ENCODE assay signal across 8 cellular contexts in the genomic region with DNA sequence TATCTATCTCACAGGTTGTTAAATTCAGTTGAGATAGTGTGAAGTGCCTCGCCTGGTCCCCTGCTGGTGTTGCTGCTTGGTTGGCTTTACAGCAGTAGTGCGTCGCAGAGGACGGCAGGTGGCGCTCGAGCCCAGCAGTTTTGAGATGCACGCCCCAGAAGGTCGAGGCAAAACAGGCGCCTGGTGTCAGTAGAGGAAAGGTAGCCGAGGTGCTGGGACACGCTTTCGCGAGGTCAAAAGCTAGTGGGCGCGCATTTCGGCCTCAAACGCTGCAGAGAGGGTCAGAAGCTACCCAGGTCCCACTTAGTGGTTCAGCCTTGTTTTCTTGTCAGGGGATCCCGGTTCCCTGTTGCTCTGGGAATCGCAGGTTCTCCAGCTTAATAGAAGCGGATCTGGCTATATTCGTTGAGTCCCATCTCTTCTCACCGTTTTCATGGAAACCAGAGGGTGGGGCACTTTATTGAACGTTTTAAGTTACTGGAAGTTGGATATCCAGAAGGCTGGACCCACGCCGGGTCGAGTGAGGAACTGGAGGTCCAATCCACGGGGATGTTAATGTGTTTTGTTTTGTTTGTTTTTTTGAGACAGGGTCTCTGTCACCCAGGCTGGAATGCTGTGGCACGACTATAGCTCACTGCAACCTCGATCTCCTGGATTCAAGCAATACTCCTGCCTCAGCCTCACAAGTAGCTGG. TPM values are rescaled to one million over a fixed set of nuclear protein-coding genes. Genes with fewer than 3 reads are reported as not detected.
DNase-seq lines count a peak whose midpoint lies in the region; ATAC-seq and TF ChIP-seq lines count a peak whose summit lies in the region.

No MANE protein-coding gene starts in this region.

- in situ Hi-C loops in KBM-7 (cut with MboI; ENCODE audit: low pct_unique_long_range_greater_than_20kb, low sequenced_read_pairs), result no loop called here

- intact Hi-C loops in naive thymus-derived CD4-positive, alpha-beta T cell (cut with micrococcal nuclease), result loop anchor here (1.0 to 10.0 kb wide), 12 partner anchors 63 to 1036 kb away; partner anchors contain the start of genes HAS3 (in 2 of the 2), TANGO6 (in 2 of the 2), CHTF8 (in 1 of the 2) and NFAT5 (in 1 of the 2)

- no peak overlapping the region for H3K9ac ChIP-seq in OCI-LY3 (ENCODE audit: low read length)

- H3K9me3 ChIP-seq in CD4-positive, CD25-positive, alpha-beta regulatory T cell (ENCODE audit: control insufficient read depth in 2 of 2, low read length in 2 of 2), result no peaks in the 10 kb centered on the region
- H3K9me3 ChIP-seq in OCI-LY3 (ENCODE audit: insufficient read depth, low read length), result no peaks in the 10 kb centered on the region; the same call in 1 of the 2 replicates
- no peaks in the 10 kb centered on the region for H3K9me3 ChIP-seq in naive thymus-derived CD4-positive, alpha-beta T cell (ENCODE audit: control insufficient read depth in 2 of 3, low read length in 3 of 3)

- H3K27ac ChIP-seq in CD4-positive, CD25-positive, alpha-beta regulatory T cell (ENCODE audit: insufficient read depth, low read length, poor library complexity, severe bottlenecking), result no peak overlapping the region
- no peak overlapping the region for H3K27ac ChIP-seq in OCI-LY3 (ENCODE audit: low read length)
- H3K27ac ChIP-seq in naive thymus-derived CD4-positive, alpha-beta T cell (ENCODE audit: low read depth, low read length), result no peak overlapping the region

- H4K20me1 ChIP-seq in OCI-LY3 (ENCODE audit: insufficient read depth, low read length), result no peaks in the 10 kb centered on the region

- H3K9me3 Mint-ChIP-seq in CD4-positive, CD25-positive, alpha-beta regulatory T cell, result no peaks in the 10 kb centered on the region
- peaks cover 0 to 9% (median 0%) of the 10 kb centered on the region in 11 donors for H3K9me3 Mint-ChIP-seq in naive thymus-derived CD4-positive, alpha-beta T cell
- H3K9me3 Mint-ChIP-seq in stimulated activated effector memory CD8-positive, alpha-beta T cell treated with anti-CD3 and anti-CD28 coated beads, Interleukin-12 subunit alpha, Interleukin-12 subunit beta, amount 100 ng/mL, for 72 hours, result no peaks in the 10 kb centered on the region

- H3K27ac Mint-ChIP-seq in CD4-positive, CD25-positive, alpha-beta regulatory T cell, result peak overlapping the region; percentile 76 to 92 (median 89)
- H3K27ac Mint-ChIP-seq in naive thymus-derived CD4-positive, alpha-beta T cell, result peak overlapping the region; percentile 45 to 94 (median 82)
- H3K27ac Mint-ChIP-seq in stimulated activated effector memory CD8-positive, alpha-beta T cell treated with anti-CD3 and anti-CD28 coated beads, Interleukin-12 subunit alpha, Interleukin-12 subunit beta, amount 100 ng/mL, for 72 hours, result peak overlapping the region; percentile 59

- H3K4me2 ChIP-seq in OCI-LY3 (ENCODE audit: low read length), result peak overlapping the region; percentile 80

- TF ChIP-seq CTCF in OCI-LY3 (IDR thresholded peaks at IDR 0.05; ENCODE audit: low read depth, low read length), result peak; percentile 75

- H3K36me3 ChIP-seq in CD4-positive, CD25-positive, alpha-beta regulatory T cell (ENCODE audit: control insufficient read depth, insufficient read depth, low read length), result no peaks in the 10 kb centered on the region
- peaks cover 6% of the 10 kb centered on the region for H3K36me3 ChIP-seq in OCI-LY3 (replicated peaks; ENCODE audit: low read depth, low read length)
- peaks cover 0 to 4% (median 0%) of the 10 kb centered on the region in 3 experiments for H3K36me3 ChIP-seq in naive thymus-derived CD4-positive, alpha-beta T cell (ENCODE audit: control insufficient read depth in 2 of 3, insufficient read depth in 3 of 3, low read length in 3 of 3)

- peaks cover 8% of the 10 kb centered on the region for H3K27me3 Mint-ChIP-seq in CD4-positive, CD25-positive, alpha-beta regulatory T cell
- peaks cover 0 to 2% (median 0%) of the 10 kb centered on the region in 5 donors for H3K27me3 Mint-ChIP-seq in naive thymus-derived CD4-positive, alpha-beta T cell

- TF ChIP-seq POLR2A in erythroblast (IDR thresholded peaks at IDR 0.05; ENCODE audit: low read length), result no peak

- POLR2A ChIA-PET in naive thymus-derived CD4-positive, alpha-beta T cell (lab: Charles Lee), result interaction anchor here (0.5 to 2.4 kb wide), 4 partner anchors 8 to 697 kb away, joined by 3 to 9 read pairs (median 4); no protein-coding TSS in a partner anchor

- H3K4me1 Mint-ChIP-seq in CD4-positive, CD25-positive, alpha-beta regulatory T cell, result peaks cover 5 to 24% (median 15%) of the 10 kb centered on the region in 4 donors
- peaks cover 13 to 24% (median 21%) of the 10 kb centered on the region in 7 donors for H3K4me1 Mint-ChIP-seq in naive thymus-derived CD4-positive, alpha-beta T cell
- peaks cover 18% of the 10 kb centered on the region for H3K4me1 Mint-ChIP-seq in stimulated activated effector memory CD8-positive, alpha-beta T cell treated with anti-CD3 and anti-CD28 coated beads, Interleukin-12 subunit alpha, Interleukin-12 subunit beta, amount 100 ng/mL, for 72 hours

- peak; percentile 81 to 90 (median 89) for DNase-seq in CD4-positive, CD25-positive, alpha-beta regulatory T cell
- peak; percentile 89 for DNase-seq in KBM-7
- peak; percentile 84 for DNase-seq in activated T-cell treated with anti-CD3 and anti-CD28 coated beads for 24 hours (ENCODE audit: low read depth)
- DNase-seq in erythroblast (lab: John Stamatoyannopoulos, UW), result peak; percentile 90 to 94
- peak; percentile 80 to 91 (median 87) for DNase-seq in naive thymus-derived CD4-positive, alpha-beta T cell
- DNase-seq in stimulated activated effector memory CD8-positive, alpha-beta T cell treated with anti-CD3 and anti-CD28 coated beads, Interleukin-12 subunit alpha, Interleukin-12 subunit beta, amount 100 ng/mL, for 72 hours (ENCODE audit: low spot score in 2 of 2), result peak; percentile 82 to 93

- peak overlapping the region; percentile 61; the same call in 1 of the 2 replicates for H2AFZ ChIP-seq in OCI-LY3 (ENCODE audit: low read depth, low read length)

- no peaks in the 10 kb centered on the region for H3K79me2 ChIP-seq in OCI-LY3 (ENCODE audit: low read length)

- H3K36me3 Mint-ChIP-seq in CD4-positive, CD25-positive, alpha-beta regulatory T cell, result peaks cover under 1% of the 10 kb centered on the region
- peaks cover 0 to 14% (median 2%) of the 10 kb centered on the region in 5 donors for H3K36me3 Mint-ChIP-seq in naive thymus-derived CD4-positive, alpha-beta T cell
- peaks cover 11% of the 10 kb centered on the region for H3K36me3 Mint-ChIP-seq in stimulated activated effector memory CD8-positive, alpha-beta T cell treated with anti-CD3 and anti-CD28 coated beads, Interleukin-12 subunit alpha, Interleukin-12 subunit beta, amount 100 ng/mL, for 72 hours

- H3K4me1 ChIP-seq in CD4-positive, CD25-positive, alpha-beta regulatory T cell (ENCODE audit: control insufficient read depth, insufficient read depth, low read length, poor library complexity, severe bottlenecking), result peaks cover 24% of the 10 kb centered on the region
- peaks cover 19% of the 10 kb centered on the region for H3K4me1 ChIP-seq in OCI-LY3 (ENCODE audit: low read length)
- peaks cover 7 to 19% of the 10 kb centered on the region in 2 donors for H3K4me1 ChIP-seq in naive thymus-derived CD4-positive, alpha-beta T cell (ENCODE audit: control insufficient read depth in 2 of 2, insufficient read depth in 2 of 2, low read length in 2 of 2)

- H3K27me3 ChIP-seq in CD4-positive, CD25-positive, alpha-beta regulatory T cell (ENCODE audit: control insufficient read depth, insufficient read depth, low read length), result no peaks in the 10 kb centered on the region
- no peaks in the 10 kb centered on the region for H3K27me3 ChIP-seq in OCI-LY3 (ENCODE audit: low read depth, low read length)
- H3K27me3 ChIP-seq in naive thymus-derived CD4-positive, alpha-beta T cell (ENCODE audit: control insufficient read depth in 2 of 2, insufficient read depth in 2 of 2, low read length in 2 of 2), result no peaks in the 10 kb centered on the region

- H3K4me3 ChIP-seq in CD4-positive, CD25-positive, alpha-beta regulatory T cell (ENCODE audit: low read depth, low read length), result no peak overlapping the region
- peak overlapping the region; percentile 22 for H3K4me3 ChIP-seq in OCI-LY3 (ENCODE audit: low read length)
- H3K4me3 ChIP-seq in naive thymus-derived CD4-positive, alpha-beta T cell (ENCODE audit: low read length), result no peak overlapping the region

- ATAC-seq in CD4-positive, CD25-positive, alpha-beta regulatory T cell (ENCODE audit: low read depth in 2 of 2), result peak; percentile 84 to 85
- ATAC-seq in GM21390 (IDR thresholded peaks at IDR 0.05; ENCODE audit: unreplicated experiment), result peak; percentile 67
- peak; percentile 92 for ATAC-seq in naive thymus-derived CD4-positive, alpha-beta T cell
- ATAC-seq in stimulated activated effector memory CD8-positive, alpha-beta T cell treated with anti-CD3 and anti-CD28 coated beads, Interleukin-12 subunit alpha, Interleukin-12 subunit beta, amount 100 ng/mL, for 72 hours, result peak; percentile 87

- CTCF ChIA-PET in naive thymus-derived CD4-positive, alpha-beta T cell (lab: Charles Lee), result interaction anchor here (0.6 to 5.2 kb wide), 15 partner anchors 9 to 759 kb away, joined by 3 to 25 read pairs (median 4); no protein-coding TSS in a partner anchor

- peak overlapping the region; percentile 91 to 95 (median 92) for H3K4me3 Mint-ChIP-seq in CD4-positive, CD25-positive, alpha-beta regulatory T cell
- peak overlapping the region; percentile 71 to 95 (median 90) for H3K4me3 Mint-ChIP-seq in naive thymus-derived CD4-positive, alpha-beta T cell
- H3K4me3 Mint-ChIP-seq in stimulated activated effector memory CD8-positive, alpha-beta T cell treated with anti-CD3 and anti-CD28 coated beads, Interleukin-12 subunit alpha, Interleukin-12 subunit beta, amount 100 ng/mL, for 72 hours, result peak overlapping the region; percentile 88

RNA-seq across cellular contexts. Expression of gene ZFP90, which starts 10.3 kb away (rescaled TPM):
- 21.5 TPM for total RNA-seq in CD4-positive, CD25-positive, alpha-beta regulatory T cell
- polyA plus RNA-seq in CD4-positive, CD25-positive, alpha-beta regulatory T cell, result 10 to 100 TPM; 20.6 to 49.3 (median 27.6) TPM
- 10 to 100 TPM; 25.7 to 49.4 (median 38.8) TPM for total RNA-seq in naive thymus-derived CD4-positive, alpha-beta T cell
- polyA plus RNA-seq in naive thymus-derived CD4-positive, alpha-beta T cell, result 10 to 100 TPM; 18.2 to 33.1 TPM
